ENCODE assay signal across 1 cellular context in the genomic region with DNA sequence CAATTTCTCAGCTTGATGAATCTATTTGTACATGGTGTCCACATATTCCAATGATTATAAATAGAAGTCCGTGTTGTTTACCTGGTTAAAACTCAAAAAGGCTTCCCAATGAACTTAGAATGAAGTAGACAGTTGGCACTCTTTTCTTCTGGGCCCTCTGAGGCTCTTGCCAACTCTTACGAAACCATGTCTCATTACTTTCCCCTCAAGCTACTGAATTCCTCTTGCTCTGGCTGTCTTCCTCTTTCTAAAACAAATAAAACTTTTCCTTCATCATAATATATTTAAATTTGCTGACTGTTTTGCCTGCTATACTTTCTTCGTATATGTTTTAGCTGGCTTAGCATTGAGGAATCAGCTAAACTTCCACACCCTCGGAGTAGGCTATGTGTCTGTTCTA.
TF ChIP-seq lines count a peak whose summit lies in the region.

No MANE protein-coding gene starts in this region.

TF ChIP-seq in IMR-90, 13 proteins besides CTCF, POLR2A, EP300 and RAD21:
- TF ChIP-seq MAFK (IDR thresholded peaks at IDR 0.05; ENCODE audit: low read depth, low read length), result no peak
- TF ChIP-seq CEBPB (IDR thresholded peaks at IDR 0.05; ENCODE audit: low read depth, low read length), result peak; percentile 47; the same call in 1 of the 2 replicates
- TF ChIP-seq FOS (IDR thresholded peaks at IDR 0.05; ENCODE audit: low read depth, low read length), result no peak
- TF ChIP-seq BHLHE40 (IDR thresholded peaks at IDR 0.05; ENCODE audit: low read depth, low read length), result no peak
- TF ChIP-seq MXI1 (IDR thresholded peaks at IDR 0.05; ENCODE audit: borderline replicate concordance, low read depth, low read length), result no peak
- TF ChIP-seq, protein P1, sequence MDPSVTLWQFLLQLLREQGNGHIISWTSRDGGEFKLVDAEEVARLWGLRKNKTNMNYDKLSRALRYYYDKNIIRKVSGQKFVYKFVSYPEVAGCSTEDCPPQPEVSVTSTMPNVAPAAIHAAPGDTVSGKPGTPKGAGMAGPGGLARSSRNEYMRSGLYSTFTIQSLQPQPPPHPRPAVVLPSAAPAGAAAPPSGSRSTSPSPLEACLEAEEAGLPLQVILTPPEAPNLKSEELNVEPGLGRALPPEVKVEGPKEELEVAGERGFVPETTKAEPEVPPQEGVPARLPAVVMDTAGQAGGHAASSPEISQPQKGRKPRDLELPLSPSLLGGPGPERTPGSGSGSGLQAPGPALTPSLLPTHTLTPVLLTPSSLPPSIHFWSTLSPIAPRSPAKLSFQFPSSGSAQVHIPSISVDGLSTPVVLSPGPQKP (IDR thresholded peaks at IDR 0.05; ENCODE audit: borderline replicate concordance, low read depth, low read length), result no peak
- no peak for TF ChIP-seq RFX5 (IDR thresholded peaks at IDR 0.05; ENCODE audit: low read depth, low read length)
